In genomic region chr14:59358105-59358504, GRCh38 we compare ENCODE assay signal across 9 cellular contexts.
DNase-seq lines count a peak whose midpoint lies in the region; ATAC-seq, FAIRE-seq and TF ChIP-seq lines count a peak whose summit lies in the region.
"Had no signal": no experiment of that assay in that cellular context is flagged by ENCODE, and none has a peak within 500 bp of the region (broad histone marks: within the 10 kb centered on the region; RNA-seq: fewer than 3 reads in every experiment).

No MANE protein-coding gene starts in this region.

- H3K4me3 Mint-ChIP-seq in WTC11, result no peak overlapping the region

- POLR2A ChIA-PET in WTC11 (lab: Charles Lee), result no interaction called here

- peak; percentile 32 for FAIRE-seq in urothelium cell line (lab: Jason Lieb, UNC)
- FAIRE-seq: A204.1 had no signal

- peaks cover 14% of the 10 kb centered on the region for H3K4me1 Mint-ChIP-seq in WTC11

- CTCF ChIA-PET in WTC11 (lab: Charles Lee), result interaction anchor here (0.7 kb wide), 1 partner anchor 13 kb away, joined by 3 read pairs; no protein-coding TSS in a partner anchor

- no peaks in the 10 kb centered on the region for H3K9me3 Mint-ChIP-seq in WTC11

- H3K27me3 Mint-ChIP-seq in WTC11 (ENCODE audit: low read depth), result no peaks in the 10 kb centered on the region

- peak; percentile 26 for DNase-seq in NCI-H510A treated with DMSO at 0.1 percent for 48 hours (lab: John Stamatoyannopoulos, UW)
- no peak for DNase-seq in NCI-H510A (lab: John Stamatoyannopoulos, UW)
- DNase-seq in WTC11 (ENCODE audit: low spot score), result peak; percentile 24
- peak; percentile 75 for DNase-seq in iPS-NIHi11 (ENCODE audit: low spot score)
- DNase-seq in urothelium cell line (ENCODE audit: low spot score), result peak; percentile 63
- DNase-seq in NCI-H524 treated with DMSO at 0.1 percent for 48 hours (lab: John Stamatoyannopoulos, UW), result no peak

- peaks cover 12% of the 10 kb centered on the region; the same call in 1 of the 2 replicates for H3K36me3 Mint-ChIP-seq in WTC11

- H3K27ac Mint-ChIP-seq in WTC11, result 0 out of 2 replicates have a peak overlapping the region, but pooled peaks have one; percentile 35

- TF ChIP-seq CTCF in WTC11 (IDR thresholded peaks at IDR 0.05), result no peak

- ATAC-seq in WTC11 (peak; percentile 97), GM21619 (IDR thresholded peaks at IDR 0.05; ENCODE audit: unreplicated experiment) (no peak), HG03520 (IDR thresholded peaks at IDR 0.05; ENCODE audit: unreplicated experiment) (no peak)

TF ChIP-seq in WTC11, 78 proteins besides CTCF, POLR2A, EP300 and RAD21:
- TF ChIP-seq FOXP1 (CRISPR knock-in tag; IDR thresholded peaks at IDR 0.05; ENCODE audit: borderline replicate concordance) (no peak), TP53 (CRISPR knock-in tag; IDR thresholded peaks at IDR 0.05) (no peak)

Comparison
In these comparisons a context has a peak if more than half of its experiments do, and no peak if none do; other contexts are left out.
1. DNase-seq: peak in NCI-H510A treated with DMSO at 0.1 percent for 48 hours (single experiment), WTC11 (single experiment), iPS-NIHi11 (single experiment) and urothelium cell line (single experiment); none in NCI-H510A (single experiment) and NCI-H524 treated with DMSO at 0.1 percent for 48 hours (single experiment).